In the genomic region with DNA sequence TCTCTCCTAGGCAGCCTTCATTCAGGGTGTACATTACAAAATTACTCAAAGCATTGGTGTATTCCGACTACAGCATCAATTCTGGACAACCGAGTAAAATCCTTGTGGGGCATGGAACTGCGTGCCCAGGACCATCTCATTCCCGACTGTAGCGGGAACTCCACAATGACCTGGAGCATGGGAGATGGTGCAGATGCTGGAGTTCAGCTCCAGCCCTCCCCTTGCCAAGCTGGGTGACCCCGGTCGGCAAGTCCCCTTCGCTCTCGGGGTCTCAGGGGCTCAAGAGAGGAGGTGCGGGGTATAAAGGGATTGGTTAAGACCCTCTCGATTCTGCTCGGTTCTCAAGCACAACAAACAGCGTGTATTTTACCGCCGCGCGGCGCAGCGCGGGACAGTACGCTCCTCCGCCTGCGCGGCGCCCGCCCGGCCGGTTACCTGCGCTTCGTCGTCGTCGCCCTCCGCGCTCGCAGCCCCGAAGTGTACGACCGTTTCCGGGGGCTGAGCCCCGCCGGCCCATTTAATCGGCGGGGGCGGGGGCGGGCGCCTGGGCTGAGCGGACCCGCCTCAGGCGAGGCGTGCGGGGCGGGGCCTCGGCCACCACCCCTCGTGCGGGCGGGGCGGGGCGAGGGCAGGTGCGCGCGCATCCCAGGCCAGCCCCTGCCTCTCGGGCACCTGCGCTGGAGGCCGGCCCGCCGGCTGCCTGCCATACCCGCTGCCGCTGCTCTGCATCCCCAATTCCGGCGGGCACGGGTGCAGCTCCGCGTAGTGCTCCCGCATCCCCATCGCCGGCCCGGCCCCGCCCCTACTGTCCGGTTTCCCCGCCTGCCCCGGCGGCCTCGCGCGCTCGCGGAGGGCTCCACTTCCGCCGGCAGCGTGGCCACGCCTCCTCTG, we compare ENCODE assay signal across 8 cellular contexts. TPM values are rescaled to one million over a fixed set of nuclear protein-coding genes. Genes with fewer than 3 reads are reported as not detected.
DNase-seq lines count a peak whose midpoint lies in the region; ATAC-seq, FAIRE-seq and TF ChIP-seq lines count a peak whose summit lies in the region.

A gene (minus strand): TSS at position 493 of the 891 bp plus-strand sequence. CDS start 691 bp downstream, outside the sequence.

- H3K9me3 Mint-ChIP-seq in chondrocyte (ENCODE audit: low read depth), result peaks cover 5% of the 10 kb centered on the region

- H3K36me3 ChIP-seq in HepG2 (replicated peaks in 1 of 2; ENCODE audit: control insufficient read depth in 1 of 2, insufficient read depth in 2 of 2, low read length in 2 of 2), result peaks cover 0 to 9% of the 10 kb centered on the region in 2 experiments; a peak in 1 of 5 replicates

- peaks cover 37% of the 10 kb centered on the region for H3K4me1 ChIP-seq in HepG2 (ENCODE audit: insufficient read depth, low read length)

- TF ChIP-seq RAD21 in HepG2 (CRISPR knock-in tag; IDR thresholded peaks at IDR 0.05), result no peak

- peak within 1 kb of the TSS; percentile 79 for H3K9ac ChIP-seq in HepG2 (ENCODE audit: insufficient read depth, low read depth, low read length)

- TF ChIP-seq CTCF in chondrocyte (IDR thresholded peaks at IDR 0.05), result peak; percentile 28
- no peak for TF ChIP-seq CTCF in HepG2 (CRISPR knock-in tag; IDR thresholded peaks at IDR 0.05)

- BruUV-seq in HepG2 (replicated peaks; lab: Mats Ljungman, UMichigan), result TSS peak; percentile 75

- in situ Hi-C loops in HepG2 (cut with HindIII; ENCODE audit: extremely low pct_ligation_motif_present, low pct_unique_long_range_greater_than_20kb), result loop anchor here (25.0 kb wide), 1 partner anchor 134 kb away; a partner anchor contains a TSS

- POLR2A ChIA-PET in HepG2 (lab: Yijun Ruan, JAX), result interaction anchor here (0.9 kb wide), 1 partner anchor 56 kb away, joined by 3 read pairs; a partner anchor contains a TSS

- intact Hi-C loops in HepG2 (cut with micrococcal nuclease; ENCODE audit: unreplicated experiment), result no loop called here

- H3K27me3 ChIP-seq in HepG2 (ENCODE audit: control insufficient read depth in 1 of 2, insufficient read depth in 2 of 2, low read length in 2 of 2), result no peaks in the 10 kb centered on the region; a peak in 1 of 5 replicates

- DNase-seq in NK-92 treated with Interleukin-12 subunit alpha and Interleukin-12 subunit beta, amount 100 ng/mL, for 24 hours (lab: John Stamatoyannopoulos, UW), result peak; percentile 83
- no peak for DNase-seq in NK-92 (lab: John Stamatoyannopoulos, UW; ENCODE audit: unreplicated experiment)
- DNase-seq in NCI-H2196 treated with DMSO at 0.1 percent for 48 hours (lab: John Stamatoyannopoulos, UW; ENCODE audit: unreplicated experiment), result peak; percentile 36
- peak; percentile 58 for DNase-seq in activated CD4-positive, CD25-positive, alpha-beta regulatory T cell treated with anti-CD3 and anti-CD28 coated beads, Interleukin-2, amount 50 U/mL, for 16 hours (ENCODE audit: low read depth, low spot score)
- no peak for DNase-seq in chondrocyte (ENCODE audit: low spot score)
- DNase-seq in HepG2 (ENCODE audit: low spot score), result peak; percentile 43
- DNase-seq in stimulated activated CD4-positive, alpha-beta T cell treated with anti-CD3 and anti-CD28 coated beads, Interleukin-4, amount 100 ng/mL, for 4 hours, result peak; percentile 77 to 79

- peaks cover 4% of the 10 kb centered on the region for H3K36me3 Mint-ChIP-seq in chondrocyte (ENCODE audit: low read depth)

- H3K27ac Mint-ChIP-seq in chondrocyte (ENCODE audit: unreplicated experiment), result peak within 1 kb of the TSS; percentile 98

- CTCF ChIA-PET in HepG2 (lab: Yijun Ruan, JAX; ENCODE audit: low intra/inter-chr PET ratio, low total read pairs), result interaction anchor here (0.5 kb wide), 1 partner anchor 8 kb away, joined by 3 read pairs; no protein-coding TSS in a partner anchor

- no CpG with 5 or more reads among the region's 92 CpGs for WGBS in HepG2 (ENCODE audit: low lambda C conversion rate)

- ATAC-seq in HG02970 (IDR thresholded peaks at IDR 0.05; ENCODE audit: low FRiP score, unreplicated experiment) (peak; percentile 41), HepG2 (peak; percentile 42)

- peak within 1 kb of the TSS; percentile 89 for H3K4me2 ChIP-seq in HepG2 (ENCODE audit: low read depth, low read length)

- H3K4me3 Mint-ChIP-seq in chondrocyte (ENCODE audit: unreplicated experiment), result peak within 1 kb of the TSS; percentile 83

- peak within 1 kb of the TSS; percentile 82 for H3K27ac ChIP-seq in HepG2 (ENCODE audit: extremely low read length, insufficient read depth, low read length)

- peak; percentile 30 for FAIRE-seq in HepG2 (lab: Jason Lieb, UNC)

- H3K4me3 ChIP-seq in HepG2 (replicated peaks in 1 of 3; ENCODE audit: insufficient read depth in 1 of 3, low read depth in 2 of 3, low read length in 3 of 3), result peak within 1 kb of the TSS; percentile 81 to 86 (median 85)

- H3K9me3 ChIP-seq in HepG2 (ENCODE audit: low read length), result no peaks in the 10 kb centered on the region

- TF ChIP-seq EP300 in HepG2 (IDR thresholded peaks at IDR 0.05; ENCODE audit: low read depth in 2 of 2, low read length in 2 of 2) (no peak), HepG2 (CRISPR knock-in tag; IDR thresholded peaks at IDR 0.05; ENCODE audit: borderline replicate concordance) (no peak)

- no peaks in the 10 kb centered on the region for H3K27me3 Mint-ChIP-seq in chondrocyte (ENCODE audit: low read depth)

- H3K4me1 Mint-ChIP-seq in chondrocyte (ENCODE audit: low read depth), result peaks cover 47% of the 10 kb centered on the region

- peak in 1 of 2 experiments; percentile 49; a peak in 2 of 4 replicates for TF ChIP-seq POLR2A in HepG2 (IDR thresholded peaks at IDR 0.05; ENCODE audit: insufficient read depth in 1 of 2, low read depth in 2 of 2, low read length in 2 of 2)

- H2AFZ ChIP-seq in HepG2 (ENCODE audit: low read length), result no peak within 1 kb of the TSS

- H4K20me1 ChIP-seq in HepG2 (ENCODE audit: insufficient read depth, low read length), result peaks cover 26% of the 10 kb centered on the region

- H3K79me2 ChIP-seq in HepG2 (ENCODE audit: insufficient read depth, low read length), result peaks cover 53% of the 10 kb centered on the region

TF ChIP-seq in HepG2, 621 proteins besides CTCF, POLR2A, EP300 and RAD21 (continues in another document):
- peak; percentile 5; the same call in 1 of the 2 replicates for TF ChIP-seq TARDBP (CRISPR knock-in tag; IDR thresholded peaks at IDR 0.05)
- TF ChIP-seq SIX1 (CRISPR knock-in tag; IDR thresholded peaks at IDR 0.05; ENCODE audit: borderline replicate concordance), result no peak
- no peak for TF ChIP-seq ZNF205 (CRISPR knock-in tag; IDR thresholded peaks at IDR 0.05)
- no peak for TF ChIP-seq TAF15 (IDR thresholded peaks at IDR 0.05; ENCODE audit: low read depth, low read length, poor library complexity, severe bottlenecking)
- TF ChIP-seq, protein P1, sequence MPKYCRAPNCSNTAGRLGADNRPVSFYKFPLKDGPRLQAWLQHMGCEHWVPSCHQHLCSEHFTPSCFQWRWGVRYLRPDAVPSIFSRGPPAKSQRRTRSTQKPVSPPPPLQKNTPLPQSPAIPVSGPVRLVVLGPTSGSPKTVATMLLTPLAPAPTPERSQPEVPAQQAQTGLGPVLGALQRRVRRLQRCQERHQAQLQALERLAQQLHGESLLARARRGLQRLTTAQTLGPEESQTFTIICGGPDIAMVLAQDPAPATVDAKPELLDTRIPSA (CRISPR knock-in tag; IDR thresholded peaks at IDR 0.05; ENCODE audit: borderline replicate concordance), result no peak
- no peak for TF ChIP-seq ZNF44 (CRISPR knock-in tag; IDR thresholded peaks at IDR 0.05)
- TF ChIP-seq, protein P2, sequence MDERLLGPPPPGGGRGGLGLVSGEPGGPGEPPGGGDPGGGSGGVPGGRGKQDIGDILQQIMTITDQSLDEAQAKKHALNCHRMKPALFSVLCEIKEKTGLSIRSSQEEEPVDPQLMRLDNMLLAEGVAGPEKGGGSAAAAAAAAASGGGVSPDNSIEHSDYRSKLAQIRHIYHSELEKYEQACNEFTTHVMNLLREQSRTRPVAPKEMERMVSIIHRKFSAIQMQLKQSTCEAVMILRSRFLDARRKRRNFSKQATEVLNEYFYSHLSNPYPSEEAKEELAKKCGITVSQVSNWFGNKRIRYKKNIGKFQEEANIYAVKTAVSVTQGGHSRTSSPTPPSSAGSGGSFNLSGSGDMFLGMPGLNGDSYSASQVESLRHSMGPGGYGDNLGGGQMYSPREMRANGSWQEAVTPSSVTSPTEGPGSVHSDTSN (CRISPR knock-in tag; IDR thresholded peaks at IDR 0.05), result no peak
- TF ChIP-seq ZNF839 (CRISPR knock-in tag; IDR thresholded peaks at IDR 0.05; ENCODE audit: borderline replicate concordance), result no peak
- TF ChIP-seq HNRNPL (IDR thresholded peaks at IDR 0.05; ENCODE audit: low read depth, low read length), result no peak
- no peak for TF ChIP-seq ZNF33A (CRISPR knock-in tag; IDR thresholded peaks at IDR 0.05; ENCODE audit: borderline replicate concordance)
- TF ChIP-seq RBFOX2 (IDR thresholded peaks at IDR 0.05; ENCODE audit: low read depth, low read length), result peak; percentile 94
- TF ChIP-seq IKZF4 (CRISPR knock-in tag; IDR thresholded peaks at IDR 0.05; ENCODE audit: borderline replicate concordance, low read depth, not compliant biosample characterization), result no peak

RNA-seq across cellular contexts. Expression of the gene that starts here (rescaled TPM):
- total RNA-seq in chondrocyte, result 63.9 to 165 TPM (median 67.6 TPM) in 3 replicates
- 28.8 and 44.6 TPM in 2 replicates for total RNA-seq in HepG2 (2016; rRNA removed; fragmentation: Illumina TruSeq; extraction: Trizol)
- total RNA-seq in HepG2 (2016; cell fraction: cytosol; rRNA removed; fragmentation: Illumina TruSeq; extraction: Trizol; ENCODE audit: low read depth), result 31.2 and 32.2 TPM in 2 replicates
- 31.8 and 35.7 TPM in 2 replicates for total RNA-seq in HepG2 (2016; cell fraction: insoluble cytoplasmic fraction; rRNA removed; fragmentation: Illumina TruSeq; extraction: Trizol)
- total RNA-seq in HepG2 (2016; cell fraction: membrane; rRNA removed; fragmentation: Illumina TruSeq; extraction: Trizol), result 17.4 and 19.0 TPM in 2 replicates
- total RNA-seq in HepG2 (2016; cell fraction: nucleus; rRNA removed; fragmentation: Illumina TruSeq; extraction: Trizol), result 29.9 and 30.0 TPM in 2 replicates
- polyA plus RNA-seq in HepG2 (2011; rRNA removed), result 18.8 and 19.5 TPM in 2 replicates
- polyA plus RNA-seq in HepG2 (2011; cell fraction: cytosol; rRNA removed), result 10.6 and 13.2 TPM in 2 replicates
- polyA plus RNA-seq in HepG2 (2011; cell fraction: nucleus; rRNA removed), result 56.3 and 68.9 TPM in 2 replicates
- 42.2 and 78.7 TPM in 2 replicates for polyA plus RNA-seq in HepG2 (2012)
- 20.7 and 21.1 TPM in 2 replicates for polyA plus RNA-seq in HepG2 (2016; cell fraction: cytosol; fragmentation: Illumina TruSeq; extraction: Trizol; ENCODE audit: low read depth)
- polyA plus RNA-seq in HepG2 (2016; cell fraction: insoluble cytoplasmic fraction; fragmentation: Illumina TruSeq; extraction: Trizol; ENCODE audit: low read depth), result 81.5 and 118 TPM in 2 replicates
- 27.9 and 29.6 TPM in 2 replicates for polyA plus RNA-seq in HepG2 (2016; cell fraction: membrane; fragmentation: Illumina TruSeq; extraction: Trizol; ENCODE audit: low read depth)
- 75.8 and 80.5 TPM in 2 replicates for polyA plus RNA-seq in HepG2 (2016; cell fraction: nucleus; fragmentation: Illumina TruSeq; extraction: Trizol; ENCODE audit: insufficient read depth, low read depth)
- polyA minus RNA-seq in HepG2 (2011; rRNA and poly(A)+ RNA removed; ENCODE audit: low replicate concordance), result 44.6 and 150 TPM in 2 replicates
- 19.2 and 20.1 TPM in 2 replicates for polyA minus RNA-seq in HepG2 (2011; cell fraction: cytosol; rRNA and poly(A)+ RNA removed)
- 21.4 and 32.2 TPM in 2 replicates for polyA minus RNA-seq in HepG2 (2011; cell fraction: nucleus; rRNA and poly(A)+ RNA removed)

Comparison
In these comparisons a context has a peak if more than half of its experiments do, and no peak if none do; other contexts are left out.
1. DNase-seq: peak in NK-92 treated with Interleukin-12 subunit alpha and Interleukin-12 subunit beta, amount 100 ng/mL, for 24 hours (single experiment), NCI-H2196 treated with DMSO at 0.1 percent for 48 hours (single experiment), activated CD4-positive, CD25-positive, alpha-beta regulatory T cell treated with anti-CD3 and anti-CD28 coated beads, Interleukin-2, amount 50 U/mL, for 16 hours (single experiment), HepG2 (single experiment) and stimulated activated CD4-positive, alpha-beta T cell treated with anti-CD3 and anti-CD28 coated beads, Interleukin-4, amount 100 ng/mL, for 4 hours (2 of 2); none in NK-92 (single experiment) and chondrocyte (single experiment).